Comparison of ENCODE assay signal across 8 cellular contexts in genomic region chr4:96035727-96036126, GRCh38.
A peak's percentile ranks its signal among the peaks of the same experiment; 100 is the strongest.
DNase-seq lines count a peak whose midpoint lies in the region; ATAC-seq and TF ChIP-seq lines count a peak whose summit lies in the region.

No MANE protein-coding gene starts in this region.

- intact Hi-C loops in mammary epithelial cell (cut with micrococcal nuclease): loop anchor here (1.0 to 5.0 kb wide), 4 partner anchors 342 to 868 kb away; partner anchors contain the start of gene UNC5C

- H3K27ac Mint-ChIP-seq in activated naive CD8-positive, alpha-beta T cell treated with anti-CD3 and anti-CD28 coated beads for 36 hours: no peak overlapping the region
- no peak overlapping the region for H3K27ac Mint-ChIP-seq in stimulated activated effector memory CD8-positive, alpha-beta T cell treated with anti-CD3 and anti-CD28 coated beads, Interleukin-12 subunit alpha, Interleukin-12 subunit beta, amount 100 ng/mL, for 72 hours

- in situ Hi-C loops in mammary epithelial cell (cut with MboI; ENCODE audit: low sequenced_read_pairs in 2 of 2): loop anchor here (25.0 kb wide), 2 partner anchors 348 to 873 kb away; no protein-coding TSS in a partner anchor

- H3K9ac ChIP-seq in mammary epithelial cell (ENCODE audit: insufficient read depth, low read length): no peak overlapping the region

- H3K4me1 Mint-ChIP-seq in activated naive CD8-positive, alpha-beta T cell treated with anti-CD3 and anti-CD28 coated beads for 36 hours: no peaks in the 10 kb centered on the region
- H3K4me1 Mint-ChIP-seq in stimulated activated effector memory CD8-positive, alpha-beta T cell treated with anti-CD3 and anti-CD28 coated beads, Interleukin-12 subunit alpha, Interleukin-12 subunit beta, amount 100 ng/mL, for 72 hours: no peaks in the 10 kb centered on the region

- no peak for ATAC-seq in stimulated activated effector memory CD8-positive, alpha-beta T cell treated with anti-CD3 and anti-CD28 coated beads, Interleukin-12 subunit alpha, Interleukin-12 subunit beta, amount 100 ng/mL, for 72 hours

- dilution Hi-C loops in mammary epithelial cell (cut with HindIII; ENCODE audit: low sequenced_read_pairs): no loop called here

- no peaks in the 10 kb centered on the region for H3K4me1 ChIP-seq in mammary epithelial cell (ENCODE audit: insufficient read depth, low read length)

- no peak overlapping the region for H3K4me3 Mint-ChIP-seq in activated naive CD8-positive, alpha-beta T cell treated with anti-CD3 and anti-CD28 coated beads for 36 hours
- no peak overlapping the region for H3K4me3 Mint-ChIP-seq in stimulated activated effector memory CD8-positive, alpha-beta T cell treated with anti-CD3 and anti-CD28 coated beads, Interleukin-12 subunit alpha, Interleukin-12 subunit beta, amount 100 ng/mL, for 72 hours

- no peak overlapping the region for H3K4me3 ChIP-seq in mammary epithelial cell (replicated peaks in 1 of 3; ENCODE audit: insufficient read depth in 1 of 3, low read depth in 2 of 3, low read length in 3 of 3)

- peaks cover 2% of the 10 kb centered on the region for H3K9me3 Mint-ChIP-seq in activated naive CD8-positive, alpha-beta T cell treated with anti-CD3 and anti-CD28 coated beads for 36 hours
- H3K9me3 Mint-ChIP-seq in stimulated activated effector memory CD8-positive, alpha-beta T cell treated with anti-CD3 and anti-CD28 coated beads, Interleukin-12 subunit alpha, Interleukin-12 subunit beta, amount 100 ng/mL, for 72 hours: peaks cover 12% of the 10 kb centered on the region

- H3K36me3 ChIP-seq in mammary epithelial cell (ENCODE audit: insufficient read depth, low read length): no peaks in the 10 kb centered on the region

- peak; percentile 27 for TF ChIP-seq CTCF in GM12873 (IDR thresholded peaks at IDR 0.05; ENCODE audit: insufficient read depth, low read depth, low read length, missing control alignments)
- TF ChIP-seq CTCF in mammary epithelial cell (conservative IDR thresholded peaks at IDR 0.05 in 1 of 2, IDR thresholded peaks at IDR 0.05 in 1 of 2; ENCODE audit: extremely low read depth in 1 of 2, insufficient read depth in 1 of 2, low read depth in 1 of 2, low read length in 2 of 2): peak; percentile 43 to 70

- no peaks in the 10 kb centered on the region for H3K27me3 ChIP-seq in mammary epithelial cell (ENCODE audit: insufficient read depth, low read length)

- no peaks in the 10 kb centered on the region for H3K79me2 ChIP-seq in mammary epithelial cell (ENCODE audit: insufficient read depth, low read length)

- BruUV-seq in mammary epithelial cell (replicated peaks; lab: Mats Ljungman, UMichigan): no TSS peak

- H3K27ac ChIP-seq in mammary epithelial cell (ENCODE audit: insufficient read depth, low read depth, low read length): no peak overlapping the region

- no peaks in the 10 kb centered on the region for H3K9me3 ChIP-seq in mammary epithelial cell (replicated peaks; ENCODE audit: insufficient read depth, low read length)

- no peaks in the 10 kb centered on the region for H3K27me3 Mint-ChIP-seq in activated naive CD8-positive, alpha-beta T cell treated with anti-CD3 and anti-CD28 coated beads for 36 hours

- H3K4me2 ChIP-seq in mammary epithelial cell (ENCODE audit: insufficient read depth, low read depth, low read length): no peak overlapping the region

- H3K36me3 Mint-ChIP-seq in activated naive CD8-positive, alpha-beta T cell treated with anti-CD3 and anti-CD28 coated beads for 36 hours: no peaks in the 10 kb centered on the region
- H3K36me3 Mint-ChIP-seq in stimulated activated effector memory CD8-positive, alpha-beta T cell treated with anti-CD3 and anti-CD28 coated beads, Interleukin-12 subunit alpha, Interleukin-12 subunit beta, amount 100 ng/mL, for 72 hours: no peaks in the 10 kb centered on the region

- DNase-seq in LHCN-M2 (ENCODE audit: low read depth) (peak; percentile 28), mammary epithelial cell (peak; percentile 39), midbrain (lab: John Stamatoyannopoulos, UW) (peak; percentile 68), NCI-H2081 treated with DMSO at 0.1 percent for 48 hours (lab: John Stamatoyannopoulos, UW) (no peak), cerebellar nuclear complex (lab: John Stamatoyannopoulos, UW) (no peak)
- DNase-seq in activated naive CD8-positive, alpha-beta T cell treated with anti-CD3 and anti-CD28 coated beads for 36 hours: no peak
- DNase-seq in stimulated activated effector memory CD8-positive, alpha-beta T cell treated with anti-CD3 and anti-CD28 coated beads, Interleukin-12 subunit alpha, Interleukin-12 subunit beta, amount 100 ng/mL, for 72 hours (ENCODE audit: low spot score in 2 of 2): no peak

- H4K20me1 ChIP-seq in mammary epithelial cell (ENCODE audit: insufficient read depth, low read length): no peaks in the 10 kb centered on the region

- no peak overlapping the region for H2AFZ ChIP-seq in mammary epithelial cell (ENCODE audit: low read depth, low read length)

- CTCF ChIA-PET in mammary epithelial cell (lab: Charles Lee; ENCODE audit: low non-redundant PET): interaction anchor here (0.6 to 0.8 kb wide), 4 partner anchors 261 to 1279 kb away, joined by 4 to 11 read pairs (median 7); no protein-coding TSS in a partner anchor

Comparison
In these comparisons a context has a peak if more than half of its experiments do, and no peak if none do; other contexts are left out.
1. DNase-seq: peak in LHCN-M2 (single experiment), mammary epithelial cell (single experiment) and midbrain (single experiment); none in activated naive CD8-positive, alpha-beta T cell treated with anti-CD3 and anti-CD28 coated beads for 36 hours (single experiment), NCI-H2081 treated with DMSO at 0.1 percent for 48 hours (single experiment), stimulated activated effector memory CD8-positive, alpha-beta T cell treated with anti-CD3 and anti-CD28 coated beads, Interleukin-12 subunit alpha, Interleukin-12 subunit beta, amount 100 ng/mL, for 72 hours (0 of 2) and cerebellar nuclear complex (0 of 2).